In the genomic region with DNA sequence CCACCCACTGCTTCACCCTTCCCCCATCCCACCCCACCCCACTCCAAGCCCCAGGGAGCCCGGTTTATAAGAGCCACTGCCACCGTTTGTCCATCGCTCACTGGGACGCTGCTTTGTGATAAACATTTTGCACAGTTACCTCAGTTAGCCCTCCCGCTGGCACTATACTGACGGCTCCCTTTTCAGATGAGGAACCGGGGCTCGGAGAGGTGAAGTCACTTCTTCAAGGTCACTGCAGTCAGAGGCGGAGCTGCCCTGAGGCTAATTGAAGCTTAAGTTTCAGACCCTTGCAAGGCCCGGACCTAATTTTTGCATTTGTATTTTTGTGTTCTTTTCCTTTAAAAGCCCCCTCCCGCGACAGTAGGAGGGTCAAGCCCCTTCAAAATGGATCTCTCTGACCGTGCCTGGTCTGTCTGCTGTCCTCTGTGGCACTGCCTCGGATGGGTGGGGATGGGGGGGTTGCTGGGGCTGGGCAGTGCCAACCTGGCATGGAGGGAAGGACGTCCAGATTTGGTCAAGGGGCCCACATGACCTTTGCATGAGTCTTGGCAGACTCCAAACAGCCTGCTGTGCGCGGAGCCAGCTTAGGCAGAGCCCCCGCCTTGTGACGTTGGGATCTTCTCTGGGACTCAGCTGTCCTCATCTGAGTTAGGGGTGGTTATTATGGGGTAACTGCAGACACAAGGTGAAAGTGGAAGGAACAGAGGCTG, we compare ENCODE assay signal across 14 cellular contexts. TPM values are rescaled to one million over a fixed set of nuclear protein-coding genes. Genes with fewer than 3 reads are reported as not detected.
DNase-seq lines count a peak whose midpoint lies in the region; ATAC-seq, FAIRE-seq and TF ChIP-seq lines count a peak whose summit lies in the region.
"Had no signal": no experiment of that assay in that cellular context is flagged by ENCODE, and none has a peak within 500 bp of the region (broad histone marks: within the 10 kb centered on the region; RNA-seq: fewer than 3 reads in every experiment).

No MANE protein-coding gene starts in this region.

- H3K9me3 ChIP-seq in SJCRH30 (replicated peaks) (no peaks in the 10 kb centered on the region), sigmoid colon (no peaks in the 10 kb centered on the region)

- no peak for TF ChIP-seq EP300 in sigmoid colon (IDR thresholded peaks at IDR 0.05)

- ATAC-seq in left ventricle myocardium superior (peak; percentile 63), GM18502 (IDR thresholded peaks at IDR 0.05; ENCODE audit: poor library complexity, unreplicated experiment) (no peak), GM21526 (IDR thresholded peaks at IDR 0.05; ENCODE audit: low FRiP score, unreplicated experiment) (no peak)

- H3K27me3 ChIP-seq in SJCRH30 (no peaks in the 10 kb centered on the region), sigmoid colon (no peaks in the 10 kb centered on the region)

- no peak for TF ChIP-seq CTCF in sigmoid colon (IDR thresholded peaks at IDR 0.05)

- H3K36me3 ChIP-seq in SJCRH30 (no peaks in the 10 kb centered on the region), sigmoid colon (no peaks in the 10 kb centered on the region)

- H3K4me1 ChIP-seq in SJCRH30: peaks cover 15% of the 10 kb centered on the region
- peaks cover 0 to 56% (median 35%) of the 10 kb centered on the region in 4 donors for H3K4me1 ChIP-seq in sigmoid colon

- TF ChIP-seq POLR2A in GM12891 (IDR thresholded peaks at IDR 0.05; ENCODE audit: low read depth, low read length) (no peak), sigmoid colon (IDR thresholded peaks at IDR 0.05) (no peak)

- DNase-seq in GM12891 (ENCODE audit: insufficient read length, low spot score) (no peak), SJCRH30 (peak in 1 of 2 experiments; percentile 48), left ventricle myocardium superior (peak; percentile 58), sigmoid colon (peak; percentile 84), SKM-1 treated with dmso at 0.1 percent for 144 hours (lab: John Stamatoyannopoulos, UW; ENCODE audit: unreplicated experiment) (no peak), hepatic stellate cell (ENCODE audit: low spot score) (no peak)
- DNase-seq: NCI-H2227 treated with DMSO at 0.1 percent for 48 hours had no signal

- WGBS in sigmoid colon, 2 donors: 31 to 40% methylated on average over 19 of the region's 19 CpGs

- H3K4me3 ChIP-seq in SJCRH30 (peak overlapping the region; percentile 58), sigmoid colon (peak overlapping the region; percentile 20 to 49 (median 41))

- no peak for FAIRE-seq in GM12891 (lab: Jason Lieb, UNC)
- FAIRE-seq: colon, GM18507, TTC549 had no signal

- H3K27ac ChIP-seq in SJCRH30 (no peak overlapping the region), sigmoid colon (peak overlapping the region; percentile 85 to 88 (median 86))

- intact Hi-C loops in left ventricle myocardium superior (cut with micrococcal nuclease) (no loop called here), sigmoid colon (cut with DNase I) (loop anchor here (5.0 to 10.0 kb wide), 3 partner anchors 97 to 426 kb away; partner anchors contain the start of gene PCBD1)

TF ChIP-seq in GM12891, 5 proteins besides CTCF, POLR2A, EP300 and RAD21:
- TF ChIP-seq SPI1 (IDR thresholded peaks at IDR 0.05; ENCODE audit: low read depth, low read length) (0 out of 2 replicates have a peak, but pooled peaks have one; percentile 13), POU2F2 (IDR thresholded peaks at IDR 0.05; ENCODE audit: low read depth, low read length) (no peak)

RNA-seq across cellular contexts. Expression of gene NODAL, which starts 17.7 kb away (rescaled TPM):
- 0.05 TPM for polyA plus RNA-seq in GM12891 (2012; ENCODE audit: low read depth, missing spikeins)
- not detected in 2 replicates for total RNA-seq in SJCRH30 (2014; rRNA removed; shearing (Covaris generic))
- not detected for total RNA-seq in left ventricle myocardium superior
- total RNA-seq in sigmoid colon: not detected
- polyA plus RNA-seq in sigmoid colon: not detected
- total RNA-seq: activated naive CD4-positive, alpha-beta T cell treated with anti-CD3 and anti-CD28 coated beads, Interleukin-2, amount 50 U/mL, for 72 hours; RPMI7951 had no signal

RNA-seq across cellular contexts. Expression of gene PALD1, which starts 19.4 kb away (rescaled TPM):
- polyA plus RNA-seq in GM12891 (2012; ENCODE audit: low read depth, missing spikeins): 4.1 TPM
- 12.5 and 12.8 TPM in 2 replicates for total RNA-seq in SJCRH30 (2014; rRNA removed; shearing (Covaris generic))
- total RNA-seq in left ventricle myocardium superior (5.2 TPM), sigmoid colon (10 to 100 TPM; 13.9 to 33.8 (median 18.8) TPM)
- 1 to 10 TPM; 1.8 to 6.2 (median 1.8) TPM for polyA plus RNA-seq in sigmoid colon

RNA-seq across cellular contexts. Expression of gene EIF4EBP2, which starts 55.3 kb away (rescaled TPM):
- polyA plus RNA-seq in GM12891 (2012; ENCODE audit: low read depth, missing spikeins): 16.1 TPM
- total RNA-seq in SJCRH30 (2014; rRNA removed; shearing (Covaris generic)): 51.0 and 52.8 TPM in 2 replicates
- 88.4 TPM for total RNA-seq in left ventricle myocardium superior
- total RNA-seq in sigmoid colon: 10 to 100 TPM; 67.1 to 76.0 (median 72.6) TPM
- polyA plus RNA-seq in sigmoid colon: 100 to 1,000 TPM in 1 of 3 donors, 10 to 100 TPM in 2; 34.7 to 102 (median 76.3) TPM

Comparison
In these comparisons a context has a peak if more than half of its experiments do, and no peak if none do; other contexts are left out.
1. DNase-seq: peak in left ventricle myocardium superior (single experiment) and sigmoid colon (single experiment); none in GM12891 (single experiment), SKM-1 treated with dmso at 0.1 percent for 144 hours (single experiment) and hepatic stellate cell (single experiment).